ENCODE assay signal across 8 cellular contexts in the genomic region with DNA sequence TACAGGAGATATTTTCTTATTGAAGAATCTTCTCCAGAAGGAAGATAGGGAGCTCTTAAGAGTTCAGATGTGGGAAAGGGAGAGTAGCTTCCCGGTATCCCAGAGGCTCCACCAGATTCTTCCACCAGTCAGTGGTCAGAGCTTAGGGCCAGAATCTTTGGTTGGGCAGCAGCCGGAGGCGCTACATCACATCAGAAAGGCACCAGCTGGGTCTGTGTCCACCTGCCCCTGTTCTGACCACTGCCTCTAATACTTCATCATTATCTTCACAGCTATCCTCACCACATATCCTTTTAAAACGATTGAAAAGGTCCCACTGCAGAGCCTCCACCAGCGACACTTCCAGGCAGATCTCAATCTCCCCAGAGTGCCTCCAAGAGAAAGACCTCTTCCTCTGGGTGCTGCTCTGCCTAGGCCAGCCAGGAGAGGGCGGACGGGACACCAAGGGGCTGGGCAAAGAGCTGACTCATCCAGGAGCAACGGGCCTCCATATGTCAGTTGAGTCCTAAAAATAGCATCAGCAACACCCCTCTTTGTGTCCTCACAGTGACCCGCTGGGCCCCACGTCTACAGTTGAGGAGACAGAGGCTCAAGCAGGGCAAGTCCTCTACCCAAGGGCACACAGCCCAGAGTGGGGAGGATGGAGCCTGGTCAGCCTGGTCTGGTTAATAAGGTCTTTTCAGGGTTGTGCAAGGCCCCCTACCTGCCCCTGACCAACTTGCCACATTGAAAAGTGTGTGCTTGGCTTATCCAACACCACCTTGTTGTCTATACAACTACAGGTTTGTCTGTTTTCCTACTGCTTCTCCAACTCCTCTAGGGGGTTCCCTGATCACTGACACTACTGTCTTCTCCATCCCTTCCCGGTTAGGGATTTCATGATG.
DNase-seq lines count a peak whose midpoint lies in the region; ATAC-seq, FAIRE-seq and TF ChIP-seq lines count a peak whose summit lies in the region.

No MANE protein-coding gene starts in this region.

- H3K79me2 ChIP-seq in H1 (ENCODE audit: control insufficient read depth in 1 of 2, insufficient read depth in 2 of 2, low read length in 2 of 2), result no peaks in the 10 kb centered on the region

- H2BK12ac ChIP-seq in H1 (ENCODE audit: low read depth, low read length) (0 out of 2 replicates have a peak overlapping the region, but pooled peaks have one; percentile 6), neuronal stem cell (ENCODE audit: low read length) (no peak overlapping the region)

- H3K14ac ChIP-seq in H1 (ENCODE audit: insufficient read length) (no peak overlapping the region), neuronal stem cell (ENCODE audit: low read length) (no peak overlapping the region)

- H3K4me1 ChIP-seq in RWPE2 (ENCODE audit: insufficient read depth, poor library complexity, severe bottlenecking) (no peaks in the 10 kb centered on the region), H1 (replicated peaks in 1 of 4; ENCODE audit: control insufficient read depth in 3 of 4, insufficient read depth in 4 of 4, low read length in 3 of 4) (peaks cover 0 to 9% (median 2%) of the 10 kb centered on the region in 4 experiments; a peak in 5 of 7 replicates), neuronal stem cell (ENCODE audit: control insufficient read depth in 2 of 2, insufficient read depth in 1 of 2, low read depth in 1 of 2, low read length in 2 of 2) (peaks cover 4 to 6% of the 10 kb centered on the region in 2 donors), body of pancreas (no peaks in the 10 kb centered on the region)

- no peak overlapping the region for H3K23ac ChIP-seq in H1 (ENCODE audit: insufficient read length)
- H3K23ac ChIP-seq in neuronal stem cell (ENCODE audit: low read depth, low read length, poor library complexity), result peak overlapping the region; percentile 44

- H4K20me1 ChIP-seq in H1 (replicated peaks in 1 of 2; ENCODE audit: control insufficient read depth in 1 of 2, insufficient read depth in 2 of 2, low read length in 2 of 2), result peaks cover 0 to 5% of the 10 kb centered on the region in 2 experiments

- DNase-seq in activated T-cell treated with anti-CD3 and anti-CD28 coated beads for 48 hours (ENCODE audit: low read depth) (peak; percentile 27), activated T-cell treated with anti-CD3 and anti-CD28 coated beads for 4 hours (no peak), HL-60 (ENCODE audit: low read depth in 1 of 2, low spot score in 1 of 2) (peak; percentile 74 to 87), RWPE2 (ENCODE audit: low spot score) (no peak), H1 (ENCODE audit: low read depth in 1 of 2, low spot score in 2 of 2) (peak; percentile 51 to 82), neuronal stem cell (ENCODE audit: low spot score) (peak; percentile 31), body of pancreas (no peak)

- no peaks in the 10 kb centered on the region for H3K36me3 ChIP-seq in RWPE2 (ENCODE audit: low read depth)
- peaks cover 27 to 59% (median 52%) of the 10 kb centered on the region in 4 experiments for H3K36me3 ChIP-seq in H1 (ENCODE audit: control insufficient read depth in 2 of 4, insufficient read depth in 4 of 4, low read length in 3 of 4)
- H3K36me3 ChIP-seq in neuronal stem cell (replicated peaks in 1 of 2; ENCODE audit: control insufficient read depth in 2 of 2, insufficient read depth in 2 of 2, low read length in 2 of 2), result peaks cover 11 to 93% of the 10 kb centered on the region in 2 donors
- H3K36me3 ChIP-seq in body of pancreas (replicated peaks in 1 of 2; ENCODE audit: insufficient read depth in 1 of 2, low read depth in 2 of 2), result peaks cover 0 to 1% of the 10 kb centered on the region in 2 donors

- FAIRE-seq in H1 (lab: Jason Lieb, UNC), result peak; percentile 39

- H2AFZ ChIP-seq in H1 (ENCODE audit: low read length) (no peak overlapping the region), neuronal stem cell (ENCODE audit: low read length) (no peak overlapping the region)

- POLR2A ChIA-PET in H1 (lab: Charles Lee; ENCODE audit: partially characterized antibody), result interaction anchor here (0.7 to 1.8 kb wide), 10 partner anchors 9 to 385 kb away, joined by 3 to 8 read pairs (median 4); partner anchors contain the start of genes ADD2 and FAM136A

- H2BK20ac ChIP-seq in H1 (ENCODE audit: low read length), result no peak overlapping the region

- H3K4me3 ChIP-seq in HL-60 (replicated peaks; ENCODE audit: insufficient read depth, low read length) (no peak overlapping the region), RWPE2 (ENCODE audit: severe bottlenecking) (no peak overlapping the region), H1 (ENCODE audit: extremely low read depth in 1 of 4, insufficient read depth in 2 of 4, low read depth in 3 of 4, low read length in 4 of 4) (no peak overlapping the region), neuronal stem cell (ENCODE audit: low read length in 2 of 2) (no peak overlapping the region), body of pancreas (no peak overlapping the region)

- H2BK15ac ChIP-seq in H1 (ENCODE audit: low read length) (no peak overlapping the region), neuronal stem cell (ENCODE audit: low read length) (no peak overlapping the region)

- peak; percentile 75 to 84 for TF ChIP-seq RAD21 in H1 (IDR thresholded peaks at IDR 0.05 in 1 of 2, conservative IDR thresholded peaks at IDR 0.05 in 1 of 2; ENCODE audit: low read depth in 2 of 2, low read length in 2 of 2)

- no peaks in the 10 kb centered on the region for H3K27me3 ChIP-seq in HL-60 (ENCODE audit: insufficient read depth, poor library complexity, severe bottlenecking)
- no peaks in the 10 kb centered on the region for H3K27me3 ChIP-seq in RWPE2 (ENCODE audit: insufficient read depth, poor library complexity, severe bottlenecking)
- H3K27me3 ChIP-seq in H1 (replicated peaks in 1 of 4; ENCODE audit: control insufficient read depth in 3 of 4, extremely low read depth in 1 of 4, insufficient read depth in 3 of 4, low read length in 3 of 4), result no peaks in the 10 kb centered on the region
- no peaks in the 10 kb centered on the region for H3K27me3 ChIP-seq in neuronal stem cell (ENCODE audit: control insufficient read depth in 3 of 3, insufficient read depth in 3 of 3, low read depth in 1 of 3, low read length in 3 of 3)
- H3K27me3 ChIP-seq in body of pancreas, result no peaks in the 10 kb centered on the region

- no peak overlapping the region for H2AK5ac ChIP-seq in H1 (ENCODE audit: low read depth, low read length)
- peak overlapping the region; percentile 20 for H2AK5ac ChIP-seq in neuronal stem cell (ENCODE audit: low read depth, low read length)

- intact Hi-C loops in body of pancreas (cut with DNase I), result no loop called here

- H4K5ac ChIP-seq in H1 (ENCODE audit: insufficient read length, low read depth, low read length), result no peak overlapping the region

- H3K56ac ChIP-seq in H1 (replicated peaks; ENCODE audit: insufficient read length, low read depth, low read length), result no peak overlapping the region

- no peak overlapping the region for H2BK120ac ChIP-seq in H1 (replicated peaks; ENCODE audit: low read depth, low read length)
- no peak overlapping the region for H2BK120ac ChIP-seq in neuronal stem cell (ENCODE audit: low read depth, low read length)

- no peaks in the 10 kb centered on the region; the same call in 1 of the 2 replicates for H3K79me1 ChIP-seq in H1 (ENCODE audit: low read depth, low read length)
- H3K79me1 ChIP-seq in neuronal stem cell (ENCODE audit: low read depth, low read length), result peaks cover 3% of the 10 kb centered on the region

- CTCF ChIA-PET in H1 (lab: Charles Lee; ENCODE audit: partially characterized antibody), result interaction anchor here (0.7 to 7.5 kb wide), 40 partner anchors 9 to 276 kb away, joined by 3 to 117 read pairs (median 5); partner anchors contain the start of genes ADD2 and FIGLA

- no peak overlapping the region for H3K4ac ChIP-seq in H1 (replicated peaks; ENCODE audit: insufficient read length, low read depth, low read length)
- H3K4ac ChIP-seq in neuronal stem cell (ENCODE audit: low read length), result no peak overlapping the region

- H3K18ac ChIP-seq in H1 (ENCODE audit: extremely low read depth, low read length) (no peak overlapping the region), neuronal stem cell (ENCODE audit: low read length) (peak overlapping the region; percentile 93)

- H3K4me2 ChIP-seq in H1 (ENCODE audit: insufficient read depth in 1 of 2, low read depth in 2 of 2, low read length in 2 of 2) (peak overlapping the region in 1 of 2 experiments; percentile 35; a peak in 1 of 4 replicates), neuronal stem cell (ENCODE audit: insufficient read depth, low read length, poor library complexity, severe bottlenecking) (no peak overlapping the region)

- H4K8ac ChIP-seq in H1 (ENCODE audit: extremely low read depth, insufficient read depth, low read length) (no peak overlapping the region), neuronal stem cell (ENCODE audit: low read depth, low read length) (no peak overlapping the region)

- no peaks in the 10 kb centered on the region for H3K9me3 ChIP-seq in RWPE2 (ENCODE audit: severe bottlenecking)
- no peaks in the 10 kb centered on the region for H3K9me3 ChIP-seq in H1 (ENCODE audit: insufficient read depth in 2 of 2, low read depth in 1 of 2, low read length in 1 of 2)
- no peaks in the 10 kb centered on the region for H3K9me3 ChIP-seq in neuronal stem cell (replicated peaks in 1 of 2; ENCODE audit: control insufficient read depth in 2 of 2, insufficient read depth in 1 of 2, low read depth in 1 of 2, low read length in 2 of 2)
- H3K9me3 ChIP-seq in body of pancreas, result no peaks in the 10 kb centered on the region

- H3K27ac ChIP-seq in HL-60 (replicated peaks) (peak overlapping the region; percentile 39), RWPE2 (ENCODE audit: poor library complexity, severe bottlenecking) (no peak overlapping the region), H1 (ENCODE audit: low read depth, low read length) (peak overlapping the region; percentile 51; the same call in 1 of the 2 replicates), neuronal stem cell (replicated peaks; ENCODE audit: low read length) (no peak overlapping the region), body of pancreas (no peak overlapping the region)

- TF ChIP-seq CTCF in HL-60 (IDR thresholded peaks at IDR 0.05; ENCODE audit: insufficient read depth, low read length), result peak; percentile 85
- TF ChIP-seq CTCF in RWPE2 (IDR thresholded peaks at IDR 0.05; ENCODE audit: poor library complexity, severe bottlenecking), result peak; percentile 34
- peak; percentile 86 to 91 (median 90) for TF ChIP-seq CTCF in H1 (IDR thresholded peaks at IDR 0.05; ENCODE audit: control extremely low read depth in 1 of 3, insufficient read depth in 1 of 3, low read depth in 1 of 3, low read length in 3 of 3)
- TF ChIP-seq CTCF in body of pancreas (IDR thresholded peaks at IDR 0.05), result peak in 1 of 7 experiments; percentile 4

- WGBS in H1 (ENCODE audit: extremely low coverage in 1 of 2, insufficient coverage in 1 of 2, insufficient read length in 1 of 2, insufficient replicate concordance in 2 of 2, low coverage in 1 of 2, low lambda C conversion rate in 2 of 2, missing lambda C conversion rate in 1 of 2), 2 experiments, result 66% methylated on average over 11 of the region's 11 CpGs; no CpG with 5 or more reads in 1 of the 2 experiments
- WGBS in neuronal stem cell (ENCODE audit: extremely low coverage in 2 of 2, insufficient read length in 2 of 2, insufficient replicate concordance in 1 of 2), 2 donors, result no CpG with 5 or more reads among the region's 11 CpGs
- 65 to 70% methylated on average over 9 to 11 of the region's 11 CpGs for WGBS in body of pancreas, 2 donors

- TF ChIP-seq POLR2A in H1 (IDR thresholded peaks at IDR 0.05; ENCODE audit: control extremely low read depth in 1 of 2, low read depth in 2 of 2, low read length in 2 of 2), result no peak
- no peak for TF ChIP-seq POLR2A in body of pancreas (IDR thresholded peaks at IDR 0.05)

- H4K91ac ChIP-seq in H1 (replicated peaks; ENCODE audit: insufficient read length, low read length), result no peak overlapping the region
- H4K91ac ChIP-seq in neuronal stem cell (ENCODE audit: low read depth, low read length, poor library complexity), result no peak overlapping the region

- H2BK5ac ChIP-seq in H1 (ENCODE audit: low read depth, low read length) (0 out of 2 replicates have a peak overlapping the region, but pooled peaks have one; percentile 15), neuronal stem cell (ENCODE audit: low read length) (no peak overlapping the region)

- H3K9ac ChIP-seq in H1 (replicated peaks in 1 of 4; ENCODE audit: extremely low read depth in 1 of 4, low read depth in 3 of 4, low read length in 3 of 4) (no peak overlapping the region), neuronal stem cell (ENCODE audit: low read depth, low read length, poor library complexity) (no peak overlapping the region)

- no peaks in the 10 kb centered on the region for H3K23me2 ChIP-seq in H1 (ENCODE audit: low read depth, low read length)

- peak; percentile 81 for ATAC-seq in RWPE2 (ENCODE audit: low read depth)
- ATAC-seq in body of pancreas, result no peak
- ATAC-seq in GM18870 (IDR thresholded peaks at IDR 0.05; ENCODE audit: unreplicated experiment), result no peak

- no peak for TF ChIP-seq EP300 in H1 (IDR thresholded peaks at IDR 0.05; ENCODE audit: borderline replicate concordance in 1 of 2, low read depth in 2 of 2, low read length in 2 of 2)

Comparison
In these comparisons a context has a peak if more than half of its experiments do, and no peak if none do; other contexts are left out.
1. DNase-seq: peak in activated T-cell treated with anti-CD3 and anti-CD28 coated beads for 48 hours (single experiment), HL-60 (2 of 2), H1 (2 of 2) and neuronal stem cell (single experiment); none in activated T-cell treated with anti-CD3 and anti-CD28 coated beads for 4 hours (single experiment), RWPE2 (single experiment) and body of pancreas (0 of 4).
2. H3K27ac ChIP-seq: peak in HL-60 (single experiment) and H1 (single experiment); none in RWPE2 (single experiment), neuronal stem cell (single experiment) and body of pancreas (0 of 4).